Comparison of ENCODE assay signal across 9 cellular contexts in genomic region chr17:56835259-56835575, GRCh38. TPM values are rescaled to one million over a fixed set of nuclear protein-coding genes. Genes with fewer than 3 reads are reported as not detected.
A peak's percentile ranks its signal among the peaks of the same experiment; 100 is the strongest.
DNase-seq lines count a peak whose midpoint lies in the region; ATAC-seq and TF ChIP-seq lines count a peak whose summit lies in the region.
"Had no signal": no experiment of that assay in that cellular context is flagged by ENCODE, and none has a peak within 500 bp of the region (broad histone marks: within the 10 kb centered on the region; RNA-seq: fewer than 3 reads in every experiment).

No MANE protein-coding gene starts in this region.

- H3K27me3 ChIP-seq in lower lobe of right lung (ENCODE audit: low read depth) (no peaks in the 10 kb centered on the region), upper lobe of right lung (no peaks in the 10 kb centered on the region)
- H3K27me3 ChIP-seq: SJSA1 had no signal

- H3K27ac ChIP-seq in lower lobe of right lung, result peak overlapping the region; percentile 84
- H3K27ac ChIP-seq in upper lobe of right lung, result peak overlapping the region; percentile 81
- H3K27ac ChIP-seq: SJSA1 had no signal

- ATAC-seq in lower lobe of right lung (no peak), upper lobe of right lung (no peak), GM21447 (IDR thresholded peaks at IDR 0.05; ENCODE audit: unreplicated experiment) (no peak), GM21529 (IDR thresholded peaks at IDR 0.05; ENCODE audit: unreplicated experiment) (no peak)

- H3K36me3 Mint-ChIP-seq in activated naive CD4-positive, alpha-beta T cell treated with anti-CD3 and anti-CD28 coated beads, Interleukin-2, amount 50 U/mL, for 24 hours, result peaks cover 6% of the 10 kb centered on the region
- H3K36me3 Mint-ChIP-seq in activated naive CD8-positive, alpha-beta T cell treated with anti-CD3 and anti-CD28 coated beads for 36 hours, result peaks cover 31% of the 10 kb centered on the region

- H3K27me3 Mint-ChIP-seq in activated naive CD4-positive, alpha-beta T cell treated with anti-CD3 and anti-CD28 coated beads, Interleukin-2, amount 50 U/mL, for 24 hours, result no peaks in the 10 kb centered on the region
- no peaks in the 10 kb centered on the region for H3K27me3 Mint-ChIP-seq in activated naive CD8-positive, alpha-beta T cell treated with anti-CD3 and anti-CD28 coated beads for 36 hours

- peaks cover 72% of the 10 kb centered on the region for H3K4me1 Mint-ChIP-seq in activated naive CD4-positive, alpha-beta T cell treated with anti-CD3 and anti-CD28 coated beads, Interleukin-2, amount 50 U/mL, for 24 hours
- H3K4me1 Mint-ChIP-seq in activated naive CD8-positive, alpha-beta T cell treated with anti-CD3 and anti-CD28 coated beads for 36 hours, result peaks cover 56% of the 10 kb centered on the region

- H3K27ac Mint-ChIP-seq in activated naive CD4-positive, alpha-beta T cell treated with anti-CD3 and anti-CD28 coated beads, Interleukin-2, amount 50 U/mL, for 24 hours, result peak overlapping the region; percentile 96
- H3K27ac Mint-ChIP-seq in activated naive CD8-positive, alpha-beta T cell treated with anti-CD3 and anti-CD28 coated beads for 36 hours, result peak overlapping the region; percentile 87

- H3K4me1 ChIP-seq in lower lobe of right lung, result peaks cover 26% of the 10 kb centered on the region
- peaks cover 26% of the 10 kb centered on the region for H3K4me1 ChIP-seq in upper lobe of right lung

- peak overlapping the region; percentile 95 for H3K4me3 Mint-ChIP-seq in activated naive CD4-positive, alpha-beta T cell treated with anti-CD3 and anti-CD28 coated beads, Interleukin-2, amount 50 U/mL, for 24 hours
- H3K4me3 Mint-ChIP-seq in activated naive CD8-positive, alpha-beta T cell treated with anti-CD3 and anti-CD28 coated beads for 36 hours, result peak overlapping the region; percentile 89

- DNase-seq in activated naive CD4-positive, alpha-beta T cell (lab: John Stamatoyannopoulos, UW), result no peak
- DNase-seq in activated naive CD8-positive, alpha-beta T cell treated with anti-CD3 and anti-CD28 coated beads for 36 hours, result no peak
- no peak for DNase-seq in lower lobe of right lung
- no peak for DNase-seq in upper lobe of right lung
- DNase-seq in NCI-H1694 (lab: John Stamatoyannopoulos, UW), result no peak

- H3K36me3 ChIP-seq in lower lobe of right lung, result no peaks in the 10 kb centered on the region
- H3K36me3 ChIP-seq in upper lobe of right lung, result no peaks in the 10 kb centered on the region

- TF ChIP-seq CTCF in lower lobe of right lung (IDR thresholded peaks at IDR 0.05) (no peak), upper lobe of right lung (IDR thresholded peaks at IDR 0.05) (no peak)

- intact Hi-C loops in lower lobe of right lung (cut with DNase I), result no loop called here
- intact Hi-C loops in upper lobe of right lung (cut with DNase I), result no loop called here

- H3K4me3 ChIP-seq in lower lobe of right lung, result peak overlapping the region; percentile 85
- peak overlapping the region; percentile 81 for H3K4me3 ChIP-seq in upper lobe of right lung
- H3K4me3 ChIP-seq: SJSA1 had no signal

- H3K9me3 Mint-ChIP-seq in activated naive CD4-positive, alpha-beta T cell treated with anti-CD3 and anti-CD28 coated beads, Interleukin-2, amount 50 U/mL, for 24 hours, result no peaks in the 10 kb centered on the region
- H3K9me3 Mint-ChIP-seq in activated naive CD8-positive, alpha-beta T cell treated with anti-CD3 and anti-CD28 coated beads for 36 hours, result no peaks in the 10 kb centered on the region

- H3K9me3 ChIP-seq in lower lobe of right lung (no peaks in the 10 kb centered on the region), upper lobe of right lung (no peaks in the 10 kb centered on the region)

RNA-seq across cellular contexts. Expression of gene DGKE, which starts 1.3 kb away (rescaled TPM):
- 10 to 100 TPM; 25.8 to 27.1 TPM for total RNA-seq in activated naive CD8-positive, alpha-beta T cell treated with anti-CD3 and anti-CD28 coated beads for 36 hours
- total RNA-seq in lower lobe of right lung (12.7 TPM), upper lobe of right lung (10.4 TPM)

RNA-seq across cellular contexts. Expression of gene C17orf67, which starts 1.5 kb away (rescaled TPM):
- 1 to 10 TPM; 1.5 TPM for total RNA-seq in activated naive CD8-positive, alpha-beta T cell treated with anti-CD3 and anti-CD28 coated beads for 36 hours
- total RNA-seq in lower lobe of right lung (3.6 TPM), upper lobe of right lung (3.8 TPM)
